In the genomic region with DNA sequence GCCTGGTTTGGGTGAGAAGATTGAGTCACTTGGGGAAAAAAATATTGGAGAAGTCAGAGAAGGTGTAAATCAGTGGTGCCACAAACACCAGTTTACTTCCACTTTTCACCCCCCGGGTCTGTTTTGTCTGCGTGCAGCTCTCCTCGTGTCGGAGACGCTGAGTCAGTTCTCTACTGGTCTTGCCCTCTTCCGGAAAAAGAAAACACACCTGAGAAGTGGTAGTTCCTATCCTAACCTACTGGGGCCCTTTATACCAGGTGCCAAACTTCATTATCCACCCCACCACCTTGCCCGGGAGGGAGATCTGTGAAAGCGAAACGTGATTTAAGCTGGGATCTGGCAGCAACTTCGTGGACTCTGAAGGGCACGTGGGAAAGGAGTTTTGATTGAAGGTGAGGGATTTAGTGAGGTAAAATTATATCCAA, we compare ENCODE assay signal across 7 cellular contexts. TPM values are rescaled to one million over a fixed set of nuclear protein-coding genes. Genes with fewer than 3 reads are reported as not detected.
DNase-seq lines count a peak whose midpoint lies in the region; ATAC-seq lines count a peak whose summit lies in the region.

No MANE protein-coding gene starts in this region.

- H3K4me1 ChIP-seq in ectodermal cell (ENCODE audit: control insufficient read depth, insufficient read depth, low read length): peaks cover 5% of the 10 kb centered on the region

- DNase-seq in NCI-H146 (lab: John Stamatoyannopoulos, UW) (peak; percentile 57), mucosa of gallbladder (ENCODE audit: low spot score) (peak; percentile 46)
- DNase-seq in activated CD4-positive, alpha-beta T cell treated with anti-CD3 and anti-CD28 coated beads for 4 hours: peak; percentile 81 to 82
- DNase-seq in stimulated activated CD8-positive, alpha-beta memory T cell treated with anti-CD3 and anti-CD28 coated beads, Interleukin-7, amount 100 ng/mL, for 4 hours (ENCODE audit: low read depth in 2 of 2): peak; percentile 72 to 78

- no peaks in the 10 kb centered on the region for H3K9me3 ChIP-seq in ectodermal cell (ENCODE audit: control insufficient read depth, low read length)

- ATAC-seq in GM18508 (IDR thresholded peaks at IDR 0.05; ENCODE audit: insufficient read depth, unreplicated experiment): peak; percentile 44
- ATAC-seq in HG02642 (IDR thresholded peaks at IDR 0.05; ENCODE audit: poor library complexity, unreplicated experiment): peak; percentile 32

- peak overlapping the region; percentile 81 for H3K27ac ChIP-seq in ectodermal cell (ENCODE audit: insufficient read depth, low read depth, low read length, poor library complexity, severe bottlenecking)

- H3K4me3 ChIP-seq in ectodermal cell (ENCODE audit: insufficient read depth, low read depth, low read length): peak overlapping the region; percentile 90

- no peaks in the 10 kb centered on the region for H3K27me3 ChIP-seq in ectodermal cell (ENCODE audit: control insufficient read depth, insufficient read depth, low read length, poor library complexity, severe bottlenecking)

- WGBS in ectodermal cell, 2 experiments: 57 to 62% methylated on average over 11 of the region's 11 CpGs

- no peaks in the 10 kb centered on the region for H3K36me3 ChIP-seq in ectodermal cell (ENCODE audit: control insufficient read depth, insufficient read depth, low read length)

RNA-seq across cellular contexts. Expression of gene IVNS1ABP, which starts 0.9 kb away (rescaled TPM):
- polyA plus RNA-seq in ectodermal cell (2013, experiment 1 of 4): 159 TPM
- polyA plus RNA-seq in ectodermal cell (2013, experiment 2 of 4): 171 TPM
- 111 TPM for polyA plus RNA-seq in ectodermal cell (2013, experiment 3 of 4)
- 116 TPM for polyA plus RNA-seq in ectodermal cell (2013, experiment 4 of 4)
- 85.7 TPM for total RNA-seq in mucosa of gallbladder

Comparison
In these comparisons a context has a peak if more than half of its experiments do, and no peak if none do; other contexts are left out.
1. Peak in every context shown above with its lines: DNase-seq, ATAC-seq, H3K4me3 ChIP-seq and H3K27ac ChIP-seq.